In the genomic region with DNA sequence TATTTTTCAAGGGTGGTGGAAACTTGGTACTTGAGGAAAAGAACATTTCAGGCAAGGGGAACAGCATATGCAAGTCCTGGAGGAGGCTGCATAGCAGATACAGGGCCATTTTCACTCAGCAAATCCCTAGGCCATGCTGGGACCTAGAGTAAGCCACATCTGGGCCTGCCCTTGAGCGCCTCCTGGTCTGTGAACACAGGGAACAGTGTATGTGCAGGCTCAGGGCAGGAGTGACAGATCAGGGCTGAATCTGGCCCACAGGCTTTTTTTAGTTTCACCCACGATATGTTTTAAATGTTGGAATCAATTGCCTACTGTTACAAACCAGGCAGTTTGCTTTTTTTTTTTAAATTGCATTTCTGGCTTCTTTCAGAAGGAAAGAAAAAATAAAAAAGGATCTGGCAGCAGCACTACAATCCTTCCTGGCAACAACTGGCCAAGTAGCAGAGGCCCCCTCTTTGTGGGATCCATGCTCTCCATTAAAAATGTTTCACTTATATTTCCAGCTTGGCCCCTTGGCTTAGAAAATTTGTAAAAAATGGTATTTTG, we compare ENCODE assay signal across 2 cellular contexts.
TF ChIP-seq lines count a peak whose summit lies in the region.

No MANE protein-coding gene starts in this region.

TF ChIP-seq in HEK293, 187 proteins besides CTCF, POLR2A, EP300 and RAD21 (continued from another document):
- 0 out of 2 replicates have a peak, but pooled peaks have one; percentile 18 for TF ChIP-seq ZNF335 (tag by site-specific recombination; conservative IDR thresholded peaks at IDR 0.05)

TF ChIP-seq in SK-N-SH treated with all-trans-retinoic acid at 6 μM for 48 hours, 23 proteins besides CTCF, POLR2A, EP300 and RAD21 (continued from another document):
- TF ChIP-seq ZNF70 (CRISPR knock-in tag; IDR thresholded peaks at IDR 0.05) (no peak), GLIS3 (CRISPR knock-in tag; IDR thresholded peaks at IDR 0.05) (no peak), ARNTL (CRISPR knock-in tag; IDR thresholded peaks at IDR 0.05; ENCODE audit: borderline replicate concordance, low read depth) (no peak), CSDC2 (CRISPR knock-in tag; IDR thresholded peaks at IDR 0.05) (no peak), TOX (CRISPR knock-in tag; IDR thresholded peaks at IDR 0.05; ENCODE audit: borderline replicate concordance) (no peak), RARB (CRISPR knock-in tag; IDR thresholded peaks at IDR 0.05) (no peak)
